Comparison of ENCODE assay signal across 2 cellular contexts in genomic region chr15:44595656-44596510, GRCh38.
TF ChIP-seq lines count a peak whose summit lies in the region.

No MANE protein-coding gene starts in this region.

TF ChIP-seq in IMR-90, 13 proteins besides CTCF, POLR2A, EP300 and RAD21:
- TF ChIP-seq MAFK (IDR thresholded peaks at IDR 0.05; ENCODE audit: low read depth, low read length) (no peak), MXI1 (IDR thresholded peaks at IDR 0.05; ENCODE audit: borderline replicate concordance, low read depth, low read length) (no peak), NFE2L2 (IDR thresholded peaks at IDR 0.05; ENCODE audit: low read depth, low read length) (no peak), CHD1 (IDR thresholded peaks at IDR 0.05; ENCODE audit: low read depth, low read length) (no peak), RFX5 (IDR thresholded peaks at IDR 0.05; ENCODE audit: low read depth, low read length) (no peak), RCOR1 (IDR thresholded peaks at IDR 0.05; ENCODE audit: insufficient replicate concordance, low read length) (no peak), BHLHE40 (IDR thresholded peaks at IDR 0.05; ENCODE audit: low read depth, low read length) (no peak), FOS (IDR thresholded peaks at IDR 0.05; ENCODE audit: low read depth, low read length) (no peak), SMC3 (IDR thresholded peaks at IDR 0.05; ENCODE audit: low read depth, low read length) (no peak), ELK1 (IDR thresholded peaks at IDR 0.05; ENCODE audit: borderline replicate concordance, low read depth, low read length) (no peak), CEBPB (IDR thresholded peaks at IDR 0.05; ENCODE audit: low read depth, low read length) (no peak), MAZ (IDR thresholded peaks at IDR 0.05; ENCODE audit: borderline replicate concordance, low read depth, low read length) (no peak)
- TF ChIP-seq, protein P1, sequence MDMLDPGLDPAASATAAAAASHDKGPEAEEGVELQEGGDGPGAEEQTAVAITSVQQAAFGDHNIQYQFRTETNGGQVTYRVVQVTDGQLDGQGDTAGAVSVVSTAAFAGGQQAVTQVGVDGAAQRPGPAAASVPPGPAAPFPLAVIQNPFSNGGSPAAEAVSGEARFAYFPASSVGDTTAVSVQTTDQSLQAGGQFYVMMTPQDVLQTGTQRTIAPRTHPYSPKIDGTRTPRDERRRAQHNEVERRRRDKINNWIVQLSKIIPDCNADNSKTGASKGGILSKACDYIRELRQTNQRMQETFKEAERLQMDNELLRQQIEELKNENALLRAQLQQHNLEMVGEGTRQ (IDR thresholded peaks at IDR 0.05; ENCODE audit: low read depth, low read length) = no peak

TF ChIP-seq in GM12878, 131 proteins besides CTCF, POLR2A, EP300 and RAD21 (continues in another document):
- TF ChIP-seq KDM1A (IDR thresholded peaks at IDR 0.05; ENCODE audit: borderline replicate concordance) (no peak), ZNF24 (IDR thresholded peaks at IDR 0.05) (0 out of 2 replicates have a peak, but pooled peaks have one; percentile 32), NR2C1 (IDR thresholded peaks at IDR 0.05) (no peak), IRF4 (IDR thresholded peaks at IDR 0.05; ENCODE audit: low read depth, low read length) (no peak), RUNX3 (IDR thresholded peaks at IDR 0.05; ENCODE audit: low read length) (no peak), LARP7 (IDR thresholded peaks at IDR 0.05) (no peak), NRF1 (conservative IDR thresholded peaks at IDR 0.05; ENCODE audit: low read depth, low read length) (no peak), TARDBP (IDR thresholded peaks at IDR 0.05; ENCODE audit: borderline replicate concordance) (no peak), CHD1 (IDR thresholded peaks at IDR 0.05; ENCODE audit: low read depth, low read length) (no peak), PAX5 (IDR thresholded peaks at IDR 0.05; ENCODE audit: borderline replicate concordance, low read depth, low read length) (no peak), ZBTB4 (CRISPR knock-in tag; IDR thresholded peaks at IDR 0.05) (no peak), STAT3 (IDR thresholded peaks at IDR 0.05; ENCODE audit: low read depth, low read length) (no peak), BMI1 (IDR thresholded peaks at IDR 0.05; ENCODE audit: borderline replicate concordance) (no peak), SREBF1 (IDR thresholded peaks at IDR 0.05; ENCODE audit: low read length) (no peak), POU2F2 (IDR thresholded peaks at IDR 0.05; ENCODE audit: borderline replicate concordance, low read depth, low read length) (no peak), FOXK2 (IDR thresholded peaks at IDR 0.05) (no peak), BHLHE40 (IDR thresholded peaks at IDR 0.05; ENCODE audit: borderline replicate concordance in 1 of 2, low read depth in 2 of 2, low read length in 1 of 2) (no peak), TCF12 (IDR thresholded peaks at IDR 0.05; ENCODE audit: low read depth, low read length) (no peak), IRF3 (IDR thresholded peaks at IDR 0.05) (no peak), TCF3 (IDR thresholded peaks at IDR 0.05; ENCODE audit: borderline replicate concordance, insufficient read depth, low read depth, low read length) (no peak), GABPA (IDR thresholded peaks at IDR 0.05; ENCODE audit: low read depth) (no peak), RELB (IDR thresholded peaks at IDR 0.05; ENCODE audit: low read depth) (0 out of 2 replicates have a peak, but pooled peaks have one; percentile 10), SMAD1 (IDR thresholded peaks at IDR 0.05; ENCODE audit: low read depth, partially characterized antibody) (no peak), ZZZ3 (IDR thresholded peaks at IDR 0.05; ENCODE audit: control insufficient read depth, insufficient read length, low read depth) (no peak), BRCA1 (IDR thresholded peaks at IDR 0.05; ENCODE audit: low read depth, low read length) (no peak), TBL1XR1 (IDR thresholded peaks at IDR 0.05; ENCODE audit: low read depth, low read length) (no peak)
- TF ChIP-seq, protein P2, sequence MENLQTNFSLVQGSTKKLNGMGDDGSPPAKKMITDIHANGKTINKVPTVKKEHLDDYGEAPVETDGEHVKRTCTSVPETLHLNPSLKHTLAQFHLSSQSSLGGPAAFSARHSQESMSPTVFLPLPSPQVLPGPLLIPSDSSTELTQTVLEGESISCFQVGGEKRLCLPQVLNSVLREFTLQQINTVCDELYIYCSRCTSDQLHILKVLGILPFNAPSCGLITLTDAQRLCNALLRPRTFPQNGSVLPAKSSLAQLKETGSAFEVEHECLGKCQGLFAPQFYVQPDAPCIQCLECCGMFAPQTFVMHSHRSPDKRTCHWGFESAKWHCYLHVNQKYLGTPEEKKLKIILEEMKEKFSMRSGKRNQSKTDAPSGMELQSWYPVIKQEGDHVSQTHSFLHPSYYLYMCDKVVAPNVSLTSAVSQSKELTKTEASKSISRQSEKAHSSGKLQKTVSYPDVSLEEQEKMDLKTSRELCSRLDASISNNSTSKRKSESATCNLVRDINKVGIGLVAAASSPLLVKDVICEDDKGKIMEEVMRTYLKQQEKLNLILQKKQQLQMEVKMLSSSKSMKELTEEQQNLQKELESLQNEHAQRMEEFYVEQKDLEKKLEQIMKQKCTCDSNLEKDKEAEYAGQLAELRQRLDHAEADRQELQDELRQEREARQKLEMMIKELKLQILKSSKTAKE (IDR thresholded peaks at IDR 0.05; ENCODE audit: low read depth, poor library complexity, severe bottlenecking) = peak; percentile 18
- TF ChIP-seq, protein P3, sequence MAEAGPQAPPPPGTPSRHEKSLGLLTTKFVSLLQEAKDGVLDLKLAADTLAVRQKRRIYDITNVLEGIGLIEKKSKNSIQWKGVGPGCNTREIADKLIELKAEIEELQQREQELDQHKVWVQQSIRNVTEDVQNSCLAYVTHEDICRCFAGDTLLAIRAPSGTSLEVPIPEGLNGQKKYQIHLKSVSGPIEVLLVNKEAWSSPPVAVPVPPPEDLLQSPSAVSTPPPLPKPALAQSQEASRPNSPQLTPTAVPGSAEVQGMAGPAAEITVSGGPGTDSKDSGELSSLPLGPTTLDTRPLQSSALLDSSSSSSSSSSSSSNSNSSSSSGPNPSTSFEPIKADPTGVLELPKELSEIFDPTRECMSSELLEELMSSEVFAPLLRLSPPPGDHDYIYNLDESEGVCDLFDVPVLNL (IDR thresholded peaks at IDR 0.05; ENCODE audit: low read depth, low read length) = no peak
- TF ChIP-seq, protein P4, sequence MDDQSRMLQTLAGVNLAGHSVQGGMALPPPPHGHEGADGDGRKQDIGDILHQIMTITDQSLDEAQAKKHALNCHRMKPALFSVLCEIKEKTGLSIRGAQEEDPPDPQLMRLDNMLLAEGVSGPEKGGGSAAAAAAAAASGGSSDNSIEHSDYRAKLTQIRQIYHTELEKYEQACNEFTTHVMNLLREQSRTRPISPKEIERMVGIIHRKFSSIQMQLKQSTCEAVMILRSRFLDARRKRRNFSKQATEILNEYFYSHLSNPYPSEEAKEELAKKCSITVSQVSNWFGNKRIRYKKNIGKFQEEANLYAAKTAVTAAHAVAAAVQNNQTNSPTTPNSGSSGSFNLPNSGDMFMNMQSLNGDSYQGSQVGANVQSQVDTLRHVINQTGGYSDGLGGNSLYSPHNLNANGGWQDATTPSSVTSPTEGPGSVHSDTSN (IDR thresholded peaks at IDR 0.05; ENCODE audit: insufficient replicate concordance, low read depth, low read length) = no peak
- TF ChIP-seq, protein P5, sequence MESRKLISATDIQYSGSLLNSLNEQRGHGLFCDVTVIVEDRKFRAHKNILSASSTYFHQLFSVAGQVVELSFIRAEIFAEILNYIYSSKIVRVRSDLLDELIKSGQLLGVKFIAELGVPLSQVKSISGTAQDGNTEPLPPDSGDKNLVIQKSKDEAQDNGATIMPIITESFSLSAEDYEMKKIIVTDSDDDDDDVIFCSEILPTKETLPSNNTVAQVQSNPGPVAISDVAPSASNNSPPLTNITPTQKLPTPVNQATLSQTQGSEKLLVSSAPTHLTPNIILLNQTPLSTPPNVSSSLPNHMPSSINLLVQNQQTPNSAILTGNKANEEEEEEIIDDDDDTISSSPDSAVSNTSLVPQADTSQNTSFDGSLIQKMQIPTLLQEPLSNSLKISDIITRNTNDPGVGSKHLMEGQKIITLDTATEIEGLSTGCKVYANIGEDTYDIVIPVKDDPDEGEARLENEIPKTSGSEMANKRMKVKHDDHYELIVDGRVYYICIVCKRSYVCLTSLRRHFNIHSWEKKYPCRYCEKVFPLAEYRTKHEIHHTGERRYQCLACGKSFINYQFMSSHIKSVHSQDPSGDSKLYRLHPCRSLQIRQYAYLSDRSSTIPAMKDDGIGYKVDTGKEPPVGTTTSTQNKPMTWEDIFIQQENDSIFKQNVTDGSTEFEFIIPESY (IDR thresholded peaks at IDR 0.05) = no peak
- TF ChIP-seq, protein P6, sequence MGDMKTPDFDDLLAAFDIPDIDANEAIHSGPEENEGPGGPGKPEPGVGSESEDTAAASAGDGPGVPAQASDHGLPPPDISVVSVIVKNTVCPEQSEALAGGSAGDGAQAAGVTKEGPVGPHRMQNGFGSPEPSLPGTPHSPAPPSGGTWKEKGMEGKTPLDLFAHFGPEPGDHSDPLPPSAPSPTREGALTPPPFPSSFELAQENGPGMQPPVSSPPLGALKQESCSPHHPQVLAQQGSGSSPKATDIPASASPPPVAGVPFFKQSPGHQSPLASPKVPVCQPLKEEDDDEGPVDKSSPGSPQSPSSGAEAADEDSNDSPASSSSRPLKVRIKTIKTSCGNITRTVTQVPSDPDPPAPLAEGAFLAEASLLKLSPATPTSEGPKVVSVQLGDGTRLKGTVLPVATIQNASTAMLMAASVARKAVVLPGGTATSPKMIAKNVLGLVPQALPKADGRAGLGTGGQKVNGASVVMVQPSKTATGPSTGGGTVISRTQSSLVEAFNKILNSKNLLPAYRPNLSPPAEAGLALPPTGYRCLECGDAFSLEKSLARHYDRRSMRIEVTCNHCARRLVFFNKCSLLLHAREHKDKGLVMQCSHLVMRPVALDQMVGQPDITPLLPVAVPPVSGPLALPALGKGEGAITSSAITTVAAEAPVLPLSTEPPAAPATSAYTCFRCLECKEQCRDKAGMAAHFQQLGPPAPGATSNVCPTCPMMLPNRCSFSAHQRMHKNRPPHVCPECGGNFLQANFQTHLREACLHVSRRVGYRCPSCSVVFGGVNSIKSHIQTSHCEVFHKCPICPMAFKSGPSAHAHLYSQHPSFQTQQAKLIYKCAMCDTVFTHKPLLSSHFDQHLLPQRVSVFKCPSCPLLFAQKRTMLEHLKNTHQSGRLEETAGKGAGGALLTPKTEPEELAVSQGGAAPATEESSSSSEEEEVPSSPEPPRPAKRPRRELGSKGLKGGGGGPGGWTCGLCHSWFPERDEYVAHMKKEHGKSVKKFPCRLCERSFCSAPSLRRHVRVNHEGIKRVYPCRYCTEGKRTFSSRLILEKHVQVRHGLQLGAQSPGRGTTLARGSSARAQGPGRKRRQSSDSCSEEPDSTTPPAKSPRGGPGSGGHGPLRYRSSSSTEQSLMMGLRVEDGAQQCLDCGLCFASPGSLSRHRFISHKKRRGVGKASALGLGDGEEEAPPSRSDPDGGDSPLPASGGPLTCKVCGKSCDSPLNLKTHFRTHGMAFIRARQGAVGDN (IDR thresholded peaks at IDR 0.05) = 0 out of 2 replicates have a peak, but pooled peaks have one; percentile 21
- TF ChIP-seq, protein P7, sequence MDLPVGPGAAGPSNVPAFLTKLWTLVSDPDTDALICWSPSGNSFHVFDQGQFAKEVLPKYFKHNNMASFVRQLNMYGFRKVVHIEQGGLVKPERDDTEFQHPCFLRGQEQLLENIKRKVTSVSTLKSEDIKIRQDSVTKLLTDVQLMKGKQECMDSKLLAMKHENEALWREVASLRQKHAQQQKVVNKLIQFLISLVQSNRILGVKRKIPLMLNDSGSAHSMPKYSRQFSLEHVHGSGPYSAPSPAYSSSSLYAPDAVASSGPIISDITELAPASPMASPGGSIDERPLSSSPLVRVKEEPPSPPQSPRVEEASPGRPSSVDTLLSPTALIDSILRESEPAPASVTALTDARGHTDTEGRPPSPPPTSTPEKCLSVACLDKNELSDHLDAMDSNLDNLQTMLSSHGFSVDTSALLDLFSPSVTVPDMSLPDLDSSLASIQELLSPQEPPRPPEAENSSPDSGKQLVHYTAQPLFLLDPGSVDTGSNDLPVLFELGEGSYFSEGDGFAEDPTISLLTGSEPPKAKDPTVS (IDR thresholded peaks at IDR 0.05; ENCODE audit: low read depth, low read length) = no peak
- TF ChIP-seq, protein P8, sequence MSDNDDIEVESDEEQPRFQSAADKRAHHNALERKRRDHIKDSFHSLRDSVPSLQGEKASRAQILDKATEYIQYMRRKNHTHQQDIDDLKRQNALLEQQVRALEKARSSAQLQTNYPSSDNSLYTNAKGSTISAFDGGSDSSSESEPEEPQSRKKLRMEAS (IDR thresholded peaks at IDR 0.05; ENCODE audit: low read depth, low read length) = no peak
